10 cellular contexts compared by ENCODE assay signal in the genomic region with DNA sequence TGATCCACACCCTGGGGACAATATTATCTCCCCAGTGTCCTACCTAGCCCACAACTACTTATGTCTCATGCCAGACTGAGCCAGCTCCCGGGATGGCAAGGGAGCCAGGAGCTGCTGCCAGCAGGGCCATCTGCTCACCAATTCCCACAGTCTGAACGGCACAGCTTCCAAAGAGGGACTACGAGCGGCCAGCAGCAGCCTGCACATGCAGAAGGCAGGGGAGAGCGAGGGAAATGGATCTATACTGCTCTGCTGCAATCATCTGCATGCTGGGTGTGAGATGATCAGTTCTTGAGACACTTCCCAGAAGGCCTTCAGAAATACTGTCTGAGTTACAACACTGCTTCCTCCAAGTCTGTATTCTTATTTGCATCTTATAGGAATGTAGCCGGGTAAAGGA. TPM values are rescaled to one million over a fixed set of nuclear protein-coding genes. Genes with fewer than 3 reads are reported as not detected.
DNase-seq lines count a peak whose midpoint lies in the region; ATAC-seq and TF ChIP-seq lines count a peak whose summit lies in the region.
"Had no signal": no experiment of that assay in that cellular context is flagged by ENCODE, and none has a peak within 500 bp of the region (broad histone marks: within the 10 kb centered on the region; RNA-seq: fewer than 3 reads in every experiment).

No MANE protein-coding gene starts in this region.

- intact Hi-C loops in CD4-positive, alpha-beta T cell (cut with DNase I, micrococcal nuclease), result no loop called here

- H3K27me3 ChIP-seq in lung (ENCODE audit: control insufficient read depth, insufficient read depth) (no peaks in the 10 kb centered on the region), upper lobe of left lung (no peaks in the 10 kb centered on the region)
- H3K27me3 ChIP-seq in CD4-positive, alpha-beta T cell (ENCODE audit: control insufficient read depth, insufficient read depth, low read length), result no peaks in the 10 kb centered on the region
- H3K27me3 ChIP-seq: tibial nerve had no signal

- H3K4me3 Mint-ChIP-seq in brain, result peak overlapping the region in 2 of 5 experiments; percentile 60 to 70
- no peak overlapping the region for H3K4me3 Mint-ChIP-seq in CD4-positive, alpha-beta T cell

- no peak for TF ChIP-seq POLR2A in upper lobe of left lung (IDR thresholded peaks at IDR 0.05)

- peaks cover 8 to 27% of the 10 kb centered on the region in 2 donors for H3K36me3 ChIP-seq in lung (ENCODE audit: control insufficient read depth in 2 of 2, insufficient read depth in 2 of 2, low read length in 2 of 2)
- peaks cover 0 to 56% (median 13%) of the 10 kb centered on the region in 4 donors for H3K36me3 ChIP-seq in upper lobe of left lung

- peaks cover 27 to 31% of the 10 kb centered on the region in 2 donors for H3K4me1 ChIP-seq in lung (ENCODE audit: control insufficient read depth in 2 of 2, insufficient read depth in 2 of 2, low read length in 2 of 2)
- peaks cover 52 to 67% (median 59%) of the 10 kb centered on the region in 4 donors for H3K4me1 ChIP-seq in upper lobe of left lung

- CTCF ChIA-PET in CD4-positive, alpha-beta T cell (lab: Charles Lee), result no interaction called here

- POLR2A ChIA-PET in CD4-positive, alpha-beta T cell (lab: Charles Lee), result no interaction called here

- H3K27me3 Mint-ChIP-seq in brain, result no peaks in the 10 kb centered on the region
- H3K27me3 Mint-ChIP-seq in CD4-positive, alpha-beta T cell, result no peaks in the 10 kb centered on the region

- peaks cover 0 to 3% (median 2%) of the 10 kb centered on the region in 5 experiments for H3K9me3 Mint-ChIP-seq in brain
- no peaks in the 10 kb centered on the region for H3K9me3 Mint-ChIP-seq in CD4-positive, alpha-beta T cell

- ATAC-seq in lung (ENCODE audit: insufficient read depth, low FRiP score) (peak; percentile 27), upper lobe of left lung (ENCODE audit: low FRiP score in 2 of 2) (peak in 1 of 2 donors; percentile 36)
- no peak for ATAC-seq in CD4-positive, alpha-beta T cell (ENCODE audit: poor library complexity)

- H3K27ac ChIP-seq in lung (ENCODE audit: low read depth in 1 of 2, low read length in 1 of 2) (peak overlapping the region; percentile 12 to 63), upper lobe of left lung (peak overlapping the region; percentile 33 to 96 (median 65))
- no peak overlapping the region for H3K27ac ChIP-seq in CD4-positive, alpha-beta T cell (ENCODE audit: low read depth, low read length)

- no peak for TF ChIP-seq CTCF in brain (conservative IDR thresholded peaks at IDR 0.05)
- TF ChIP-seq CTCF in lung (IDR thresholded peaks at IDR 0.05; ENCODE audit: control extremely low read depth, extremely low read depth), result no peak
- TF ChIP-seq CTCF in upper lobe of left lung (IDR thresholded peaks at IDR 0.05), result no peak
- no peak for TF ChIP-seq CTCF in CD4-positive, alpha-beta T cell (IDR thresholded peaks at IDR 0.05)

- H3K36me3 Mint-ChIP-seq in brain, result peaks cover 81% of the 10 kb centered on the region
- H3K36me3 Mint-ChIP-seq in CD4-positive, alpha-beta T cell (ENCODE audit: low read depth), result peaks cover 45% of the 10 kb centered on the region

- H3K4me1 Mint-ChIP-seq in brain, result peaks cover 44% of the 10 kb centered on the region
- peaks cover 4% of the 10 kb centered on the region for H3K4me1 Mint-ChIP-seq in CD4-positive, alpha-beta T cell (ENCODE audit: low read depth)

- no peak overlapping the region for H3K4me3 ChIP-seq in lung
- H3K4me3 ChIP-seq in upper lobe of left lung, result no peak overlapping the region
- H3K4me3 ChIP-seq: tibial nerve had no signal

- TF ChIP-seq EP300 in upper lobe of left lung (IDR thresholded peaks at IDR 0.05), result no peak

- H3K27ac Mint-ChIP-seq in brain, result peak overlapping the region in 4 of 5 experiments; percentile 74 to 97 (median 93)
- no peak overlapping the region for H3K27ac Mint-ChIP-seq in CD4-positive, alpha-beta T cell

- H3K9me3 ChIP-seq in lung (ENCODE audit: control insufficient read depth in 2 of 2, insufficient read depth in 1 of 2, low read length in 1 of 2) (no peaks in the 10 kb centered on the region), upper lobe of left lung (no peaks in the 10 kb centered on the region)
- no peaks in the 10 kb centered on the region for H3K9me3 ChIP-seq in CD4-positive, alpha-beta T cell (ENCODE audit: control insufficient read depth, low read length)
- H3K9me3 ChIP-seq: tibial nerve had no signal

- WGBS in lung, 2 donors, result 21 to 49% methylated on average over 6 of the region's 6 CpGs
- 64 to 65% methylated on average over 6 of the region's 6 CpGs for WGBS in upper lobe of left lung, 2 donors

- DNase-seq in SIG-M5 treated with dmso at 0.1 percent for 504 hours (lab: John Stamatoyannopoulos, UW; ENCODE audit: unreplicated experiment), result peak; percentile 22
- no peak for DNase-seq in SIG-M5 (lab: John Stamatoyannopoulos, UW)
- DNase-seq in lung (ENCODE audit: low spot score), result no peak
- DNase-seq in upper lobe of left lung, result no peak
- no peak for DNase-seq in HuH-7 (ENCODE audit: low spot score)
- DNase-seq in A172 (ENCODE audit: low spot score), result no peak
- no peak for DNase-seq in CD4-positive, alpha-beta T cell
- DNase-seq: NCI-H1105 had no signal

RNA-seq across cellular contexts. Expression of gene SSH1, which starts 11.1 kb away (rescaled TPM):
- polyA plus RNA-seq in brain (ENCODE audit: insufficient read depth, low read depth, low replicate concordance), result 9.9 TPM
- total RNA-seq in lung, result 10 to 100 TPM; 29.0 to 39.5 TPM
- polyA plus RNA-seq in lung, result 10 to 100 TPM in 1 of 2 donors, 1 to 10 TPM in 1; 7.2 to 13.4 TPM
- total RNA-seq in upper lobe of left lung, result 10 to 100 TPM; 23.9 to 66.0 (median 43.8) TPM
- total RNA-seq in A172 (2014; rRNA removed; shearing (Covaris generic)), result 6.9 and 7.4 TPM in 2 replicates
- 10 to 100 TPM; 21.1 to 24.2 TPM for total RNA-seq in CD4-positive, alpha-beta T cell

RNA-seq across cellular contexts. Expression of gene DAO, which starts 33.6 kb away (rescaled TPM):
- polyA plus RNA-seq in brain (ENCODE audit: insufficient read depth, low read depth, low replicate concordance) (0.78 TPM), lung (under 1 TPM in 1 of 2 donors, not detected in 1; 0.08 TPM)
- total RNA-seq in lung (not detected), upper lobe of left lung (not detected)
- not detected in 2 replicates for total RNA-seq in A172 (2014; rRNA removed; shearing (Covaris generic))
- total RNA-seq in CD4-positive, alpha-beta T cell, result not detected
- total RNA-seq: tibial nerve had no signal
